ENCODE assay signal across 8 cellular contexts in the genomic region with DNA sequence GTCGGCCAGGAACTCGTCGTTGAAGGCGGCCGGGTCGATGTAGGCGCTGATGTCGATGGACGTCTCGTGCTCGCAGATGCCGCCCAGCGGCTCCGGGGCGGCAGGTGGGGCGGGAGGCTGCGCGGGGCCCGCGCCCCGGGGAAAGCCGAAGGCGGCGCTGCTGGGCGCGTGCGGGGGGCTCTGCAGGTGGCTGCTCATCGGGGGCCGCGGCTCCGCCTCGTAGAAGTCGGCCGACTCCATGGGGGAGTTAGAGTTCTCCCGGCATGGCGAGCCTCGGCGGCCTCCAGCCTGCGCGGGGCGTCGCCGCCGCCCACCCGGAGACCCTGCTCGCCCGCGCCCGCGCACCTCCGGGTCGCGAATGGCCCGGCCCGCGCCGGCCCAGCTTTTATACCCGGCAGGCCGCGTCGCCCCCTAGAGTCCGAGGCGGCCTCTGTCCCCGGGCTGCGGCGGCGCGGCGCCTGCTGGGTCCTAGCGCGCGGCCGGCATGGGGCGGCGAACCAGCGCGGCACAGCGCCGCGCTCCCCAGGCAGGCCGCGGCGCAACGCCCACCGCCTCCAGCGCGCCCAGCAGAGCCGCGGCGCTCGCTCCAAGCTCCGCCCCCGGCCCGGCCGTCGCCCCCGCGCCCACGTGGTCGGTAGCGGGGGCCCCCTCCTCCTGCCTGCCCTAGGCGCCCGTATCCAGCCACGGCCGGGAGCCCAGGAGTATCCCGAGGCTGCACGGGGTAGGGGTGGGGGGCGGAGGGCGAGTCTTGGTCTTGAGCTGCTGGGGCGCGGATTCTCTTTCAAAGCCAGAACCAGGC. TPM values are rescaled to one million over a fixed set of nuclear protein-coding genes. Genes with fewer than 3 reads are reported as not detected.
A peak's percentile ranks its signal among the peaks of the same experiment; 100 is the strongest.
DNase-seq lines count a peak whose midpoint lies in the region; ATAC-seq and TF ChIP-seq lines count a peak whose summit lies in the region.

A gene (minus strand): TSS at position 360 of the 799 bp plus-strand sequence. CDS start 120 bp downstream, at position 240.

- peak within 1 kb of the TSS in 3 of 4 donors; percentile 79 to 90 (median 85) for H3K27ac ChIP-seq in tibial nerve

- H3K27ac Mint-ChIP-seq in glutamatergic neuron (ENCODE audit: unreplicated experiment): no peak within 1 kb of the TSS

- peaks cover 0 to 46% (median 8%) of the 10 kb centered on the region in 4 donors for H3K4me1 ChIP-seq in tibial nerve

- ATAC-seq in GM21390 (IDR thresholded peaks at IDR 0.05; ENCODE audit: unreplicated experiment): peak; percentile 82

- TF ChIP-seq EP300 in tibial nerve (IDR thresholded peaks at IDR 0.05): no peak

- TF ChIP-seq CTCF in glutamatergic neuron (IDR thresholded peaks at IDR 0.05; ENCODE audit: partially characterized antibody, unreplicated experiment) (peak; percentile 62), tibial nerve (IDR thresholded peaks at IDR 0.05) (peak; percentile 44 to 94 (median 71))

- H3K36me3 ChIP-seq in tibial nerve: no peaks in the 10 kb centered on the region

- H3K9me3 Mint-ChIP-seq in glutamatergic neuron (ENCODE audit: unreplicated experiment): no peaks in the 10 kb centered on the region

- H3K9me3 ChIP-seq in tibial nerve: no peaks in the 10 kb centered on the region

- peak within 1 kb of the TSS; percentile 46 to 91 (median 84) for H3K4me3 ChIP-seq in tibial nerve

- peaks cover 3% of the 10 kb centered on the region for H3K4me1 Mint-ChIP-seq in glutamatergic neuron (ENCODE audit: low read depth, unreplicated experiment)

- peaks cover 0 to 18% of the 10 kb centered on the region in 2 donors for H3K27me3 ChIP-seq in tibial nerve

- 0% methylated on average over 40 of the region's 111 CpGs; no CpG with 5 or more reads in 1 of the 2 donors for WGBS in tibial nerve, 2 donors

- H3K36me3 Mint-ChIP-seq in glutamatergic neuron (ENCODE audit: unreplicated experiment): no peaks in the 10 kb centered on the region

- TF ChIP-seq POLR2A in tibial nerve (IDR thresholded peaks at IDR 0.05): peak; percentile 81 to 84

- peak; percentile 97 for DNase-seq in D341Med (ENCODE audit: low spot score)
- peak; percentile 92 for DNase-seq in HuH-7 (ENCODE audit: low spot score)
- DNase-seq in RPMI8226: peak; percentile 78
- peak; percentile 62 for DNase-seq in activated naive CD4-positive, alpha-beta T cell treated with anti-CD3 and anti-CD28 coated beads, Interleukin-2, amount 50 U/mL, for 16 hours
- DNase-seq in glutamatergic neuron: peak; percentile 87
- DNase-seq in occipital lobe (lab: John Stamatoyannopoulos, UW): peak; percentile 76
- peak; percentile 46 to 53 for DNase-seq in tibial nerve (ENCODE audit: low spot score in 2 of 2)

- peaks cover 16% of the 10 kb centered on the region for H3K27me3 Mint-ChIP-seq in glutamatergic neuron (ENCODE audit: unreplicated experiment)

- peak within 1 kb of the TSS; percentile 59 for H3K4me3 Mint-ChIP-seq in glutamatergic neuron (ENCODE audit: unreplicated experiment)

RNA-seq across cellular contexts. Expression of the gene that starts here (rescaled TPM):
- total RNA-seq in glutamatergic neuron (ENCODE audit: unreplicated experiment) (0.66 TPM), occipital lobe (2.8 TPM), tibial nerve (100 to 1,000 TPM in 1 of 4 donors, 10 to 100 TPM in 3; 33.9 to 204 (median 65.4) TPM)

Comparison
In these comparisons a context has a peak if more than half of its experiments do, and no peak if none do; other contexts are left out.
1. Peak in every context shown above with its lines: DNase-seq, ATAC-seq, H3K4me3 ChIP-seq and H3K27ac ChIP-seq.
2. Peak in DNase-seq in glutamatergic neuron; RNA of the gene not detected or under 1 TPM.